Comparison of ENCODE assay signal across 14 cellular contexts in the genomic region with DNA sequence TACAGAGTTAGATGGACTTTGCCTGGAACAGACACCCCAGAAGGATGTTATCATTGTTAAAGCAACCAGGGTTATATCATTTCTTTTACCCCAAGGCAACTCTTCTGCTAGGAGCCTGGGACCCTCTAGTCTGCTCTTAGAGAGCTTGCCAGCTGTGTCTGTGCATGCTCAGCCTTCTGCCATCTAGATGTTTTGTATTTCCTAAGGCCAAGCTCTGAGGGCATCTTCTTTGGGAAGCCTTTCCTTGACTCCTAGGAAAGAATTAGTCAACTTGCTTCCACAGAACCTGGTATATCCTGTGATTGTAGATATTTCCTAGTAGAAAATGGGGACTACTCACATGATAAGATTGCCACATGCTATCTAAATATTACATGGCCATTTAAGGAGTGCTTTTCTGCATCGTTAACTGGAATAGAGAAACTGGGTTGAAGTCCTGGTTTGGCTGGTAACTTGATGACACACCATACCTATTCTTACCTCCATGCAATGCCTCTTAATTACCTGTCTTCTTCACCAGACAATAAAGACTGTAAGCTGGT.
DNase-seq lines count a peak whose midpoint lies in the region; ATAC-seq, FAIRE-seq and TF ChIP-seq lines count a peak whose summit lies in the region.
"Had no signal": no experiment of that assay in that cellular context is flagged by ENCODE, and none has a peak within 500 bp of the region (broad histone marks: within the 10 kb centered on the region; RNA-seq: fewer than 3 reads in every experiment).

No MANE protein-coding gene starts in this region.

- ATAC-seq in left lobe of liver (peak; percentile 39), upper lobe of right lung (peak; percentile 29), HG02642 (IDR thresholded peaks at IDR 0.05; ENCODE audit: poor library complexity, unreplicated experiment) (no peak)
- no peak for ATAC-seq in stimulated activated naive B cell treated with anti-CD40 and anti-IgM and Interleukin-4, amounts not matched to agents 10 μg/mL and 1 μg/mL and 100 μg/mL, for 72 hours (replicated peaks)

- peaks cover 4% of the 10 kb centered on the region for H3K9me3 Mint-ChIP-seq in activated naive CD4-positive, alpha-beta T cell treated with anti-CD3 and anti-CD28 coated beads for 36 hours
- peaks cover 4% of the 10 kb centered on the region for H3K9me3 Mint-ChIP-seq in activated T-helper 2 cell treated with anti-CD3 and anti-CD28 coated beads, Interferon-gamma antibody, Interleukin-2, Interleukin-4, amounts not matched to agents 10 μg/mL and 5 μg/mL and 100 μg/mL, durations not matched to agents 14 hours and 24 hours and 36 hours
- H3K9me3 Mint-ChIP-seq in stimulated activated naive B cell treated with anti-CD40 and anti-IgM and Interleukin-4, amounts not matched to agents 10 μg/mL and 1 μg/mL and 100 μg/mL, for 72 hours: peaks cover 0 to 2% of the 10 kb centered on the region in 2 donors

- DNase-seq in activated naive CD4-positive, alpha-beta T cell treated with anti-CD3 and anti-CD28 coated beads for 36 hours: no peak
- no peak for DNase-seq in activated naive CD4-positive, alpha-beta T cell (lab: John Stamatoyannopoulos, UW)
- no peak for DNase-seq in activated T-helper 2 cell treated with anti-CD3 and anti-CD28 coated beads, Interferon-gamma antibody, Interleukin-2, Interleukin-4, amounts not matched to agents 10 μg/mL and 5 μg/mL and 100 μg/mL, durations not matched to agents 14 hours and 24 hours and 36 hours (ENCODE audit: low spot score)
- no peak for DNase-seq in left lobe of liver (ENCODE audit: low spot score)
- DNase-seq in upper lobe of right lung: no peak
- no peak for DNase-seq in frontal cortex (ENCODE audit: low spot score in 2 of 2)
- DNase-seq in stimulated activated naive B cell treated with anti-CD40 and anti-IgM and Interleukin-4, amounts not matched to agents 10 μg/mL and 1 μg/mL and 100 μg/mL, for 72 hours: no peak
- DNase-seq: activated CD8-positive, alpha-beta memory T cell treated with anti-CD3 and anti-CD28 coated beads, Interleukin-2, amount 50 U/mL, for 4 hours; NCI-H1436 treated with DMSO at 0.1 percent for 48 hours had no signal

- no peak overlapping the region for H3K4me3 Mint-ChIP-seq in activated naive CD4-positive, alpha-beta T cell treated with anti-CD3 and anti-CD28 coated beads for 36 hours
- no peak overlapping the region for H3K4me3 Mint-ChIP-seq in activated T-helper 2 cell treated with anti-CD3 and anti-CD28 coated beads, Interferon-gamma antibody, Interleukin-2, Interleukin-4, amounts not matched to agents 10 μg/mL and 5 μg/mL and 100 μg/mL, durations not matched to agents 14 hours and 24 hours and 36 hours (ENCODE audit: low read depth)
- no peak overlapping the region for H3K4me3 Mint-ChIP-seq in stimulated activated naive B cell treated with anti-CD40 and anti-IgM and Interleukin-4, amounts not matched to agents 10 μg/mL and 1 μg/mL and 100 μg/mL, for 72 hours

- no peak for TF ChIP-seq CTCF in upper lobe of right lung (IDR thresholded peaks at IDR 0.05)

- intact Hi-C loops in activated naive CD4-positive, alpha-beta T cell treated with anti-CD3 and anti-CD28 coated beads for 36 hours (cut with micrococcal nuclease): loop anchor here (1.0 to 2.0 kb wide), 4 partner anchors 10 to 89 kb away; no protein-coding TSS in a partner anchor
- intact Hi-C loops in activated T-helper 2 cell treated with anti-CD3 and anti-CD28 coated beads, Interferon-gamma antibody, Interleukin-2, Interleukin-4, amounts not matched to agents 10 μg/mL and 5 μg/mL and 100 μg/mL, durations not matched to agents 14 hours and 24 hours and 36 hours (cut with micrococcal nuclease): loop anchor here (5.0 kb wide), 1 partner anchor 36 kb away; no protein-coding TSS in a partner anchor
- intact Hi-C loops in upper lobe of right lung (cut with DNase I): no loop called here

- H3K4me1 ChIP-seq in upper lobe of right lung: peaks cover 60% of the 10 kb centered on the region

- H3K27ac ChIP-seq in upper lobe of right lung: peak overlapping the region; percentile 6
- H3K27ac ChIP-seq: BLaER1, right atrium auricular region had no signal

- H3K9me3 ChIP-seq in upper lobe of right lung: no peaks in the 10 kb centered on the region
- H3K9me3 ChIP-seq: BLaER1, right atrium auricular region had no signal

- FAIRE-seq in frontal cortex (lab: Jason Lieb, UNC): no peak
- FAIRE-seq: H1, islet of Langerhans had no signal

- H3K27me3 Mint-ChIP-seq in activated naive CD4-positive, alpha-beta T cell treated with anti-CD3 and anti-CD28 coated beads for 36 hours (ENCODE audit: low read depth): no peaks in the 10 kb centered on the region
- H3K27me3 Mint-ChIP-seq in activated T-helper 2 cell treated with anti-CD3 and anti-CD28 coated beads, Interferon-gamma antibody, Interleukin-2, Interleukin-4, amounts not matched to agents 10 μg/mL and 5 μg/mL and 100 μg/mL, durations not matched to agents 14 hours and 24 hours and 36 hours (ENCODE audit: low read depth): no peaks in the 10 kb centered on the region
- H3K27me3 Mint-ChIP-seq in stimulated activated naive B cell treated with anti-CD40 and anti-IgM and Interleukin-4, amounts not matched to agents 10 μg/mL and 1 μg/mL and 100 μg/mL, for 72 hours: no peaks in the 10 kb centered on the region

- H3K4me3 ChIP-seq in upper lobe of right lung: no peak overlapping the region
- H3K4me3 ChIP-seq: BLaER1, right atrium auricular region had no signal

- H3K36me3 Mint-ChIP-seq in activated naive CD4-positive, alpha-beta T cell treated with anti-CD3 and anti-CD28 coated beads for 36 hours (ENCODE audit: low read depth): peaks cover 15% of the 10 kb centered on the region
- peaks cover 48% of the 10 kb centered on the region for H3K36me3 Mint-ChIP-seq in activated T-helper 2 cell treated with anti-CD3 and anti-CD28 coated beads, Interferon-gamma antibody, Interleukin-2, Interleukin-4, amounts not matched to agents 10 μg/mL and 5 μg/mL and 100 μg/mL, durations not matched to agents 14 hours and 24 hours and 36 hours (ENCODE audit: low read depth)
- peaks cover 5 to 26% of the 10 kb centered on the region in 2 donors for H3K36me3 Mint-ChIP-seq in stimulated activated naive B cell treated with anti-CD40 and anti-IgM and Interleukin-4, amounts not matched to agents 10 μg/mL and 1 μg/mL and 100 μg/mL, for 72 hours

- peaks cover 79% of the 10 kb centered on the region for H3K4me1 Mint-ChIP-seq in activated naive CD4-positive, alpha-beta T cell treated with anti-CD3 and anti-CD28 coated beads for 36 hours (ENCODE audit: low read depth)
- peaks cover 79% of the 10 kb centered on the region for H3K4me1 Mint-ChIP-seq in activated T-helper 2 cell treated with anti-CD3 and anti-CD28 coated beads, Interferon-gamma antibody, Interleukin-2, Interleukin-4, amounts not matched to agents 10 μg/mL and 5 μg/mL and 100 μg/mL, durations not matched to agents 14 hours and 24 hours and 36 hours (ENCODE audit: low read depth)
- peaks cover 56 to 83% of the 10 kb centered on the region in 2 donors for H3K4me1 Mint-ChIP-seq in stimulated activated naive B cell treated with anti-CD40 and anti-IgM and Interleukin-4, amounts not matched to agents 10 μg/mL and 1 μg/mL and 100 μg/mL, for 72 hours

- H3K36me3 ChIP-seq in upper lobe of right lung: no peaks in the 10 kb centered on the region
- H3K36me3 ChIP-seq: BLaER1, right atrium auricular region had no signal

- H3K27ac Mint-ChIP-seq in activated naive CD4-positive, alpha-beta T cell treated with anti-CD3 and anti-CD28 coated beads for 36 hours: peak overlapping the region; percentile 72
- peak overlapping the region; percentile 65 for H3K27ac Mint-ChIP-seq in activated T-helper 2 cell treated with anti-CD3 and anti-CD28 coated beads, Interferon-gamma antibody, Interleukin-2, Interleukin-4, amounts not matched to agents 10 μg/mL and 5 μg/mL and 100 μg/mL, durations not matched to agents 14 hours and 24 hours and 36 hours
- no peak overlapping the region for H3K27ac Mint-ChIP-seq in stimulated activated naive B cell treated with anti-CD40 and anti-IgM and Interleukin-4, amounts not matched to agents 10 μg/mL and 1 μg/mL and 100 μg/mL, for 72 hours

- CTCF ChIA-PET in activated naive CD4-positive, alpha-beta T cell treated with anti-CD3 and anti-CD28 coated beads for 36 hours (lab: Charles Lee): interaction anchor here (0.8 to 1.2 kb wide), 3 partner anchors 9 to 88 kb away, joined by 3 to 4 read pairs (median 3); no protein-coding TSS in a partner anchor

- H3K27me3 ChIP-seq in upper lobe of right lung: no peaks in the 10 kb centered on the region
- H3K27me3 ChIP-seq: BLaER1, right atrium auricular region had no signal

Comparison
In these comparisons a context has a peak if more than half of its experiments do, and no peak if none do; other contexts are left out.
1. ATAC-seq: peak in left lobe of liver (single experiment) and upper lobe of right lung (single experiment); none in HG02642 (single experiment) and stimulated activated naive B cell treated with anti-CD40 and anti-IgM and Interleukin-4, amounts not matched to agents 10 μg/mL and 1 μg/mL and 100 μg/mL, for 72 hours (0 of 2).